20 cellular contexts compared by ENCODE assay signal in the genomic region with DNA sequence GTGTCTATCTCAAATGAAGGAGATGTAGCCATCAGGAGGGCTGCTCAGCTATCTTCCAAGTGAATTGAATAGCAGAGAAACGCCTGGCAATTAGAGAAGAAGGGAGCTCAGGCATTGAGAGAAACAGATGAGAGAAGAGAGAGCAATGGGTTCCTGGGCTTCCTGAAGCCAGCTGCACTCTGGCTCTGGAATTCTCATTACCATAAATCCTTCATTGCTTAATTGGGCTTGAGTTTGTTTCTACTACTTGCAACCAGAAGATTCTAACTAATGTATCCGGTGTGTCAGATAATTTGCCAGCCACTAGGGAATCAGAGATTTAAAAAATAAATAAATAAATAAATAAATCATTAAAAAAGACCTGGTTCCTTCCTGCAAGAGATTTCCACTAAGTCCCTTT.
"Had no signal": no experiment of that assay in that cellular context is flagged by ENCODE, and none has a peak within 500 bp of the region (broad histone marks: within the 10 kb centered on the region; RNA-seq: fewer than 3 reads in every experiment).

No MANE protein-coding gene starts in this region.

- H3K27me3 Mint-ChIP-seq: stimulated activated naive CD8-positive, alpha-beta T cell treated with anti-CD3 and anti-CD28 coated beads, Interleukin-15, Interleukin-2, amounts not matched to agents 100 ng/mL and 50 ng/mL, for 24 hours had no signal

- H3K4me3 Mint-ChIP-seq: naive B cell; nephron; stimulated activated memory B cell treated with anti-CD40 and anti-IgM and Interleukin-4, amounts not matched to agents 10 μg/mL and 1 μg/mL and 100 μg/mL, for 72 hours; stimulated activated naive CD8-positive, alpha-beta T cell treated with anti-CD3 and anti-CD28 coated beads, Interleukin-15, Interleukin-2, amounts not matched to agents 100 ng/mL and 50 ng/mL, for 24 hours had no signal

- H3K9me3 Mint-ChIP-seq: nephron; stimulated activated memory B cell treated with anti-CD40 and anti-IgM and Interleukin-4, amounts not matched to agents 10 μg/mL and 1 μg/mL and 100 μg/mL, for 72 hours; stimulated activated naive CD8-positive, alpha-beta T cell treated with anti-CD3 and anti-CD28 coated beads, Interleukin-15, Interleukin-2, amounts not matched to agents 100 ng/mL and 50 ng/mL, for 24 hours had no signal

- H3K27ac Mint-ChIP-seq: nephron; stimulated activated memory B cell treated with anti-CD40 and anti-IgM and Interleukin-4, amounts not matched to agents 10 μg/mL and 1 μg/mL and 100 μg/mL, for 72 hours; stimulated activated naive CD8-positive, alpha-beta T cell treated with anti-CD3 and anti-CD28 coated beads, Interleukin-15, Interleukin-2, amounts not matched to agents 100 ng/mL and 50 ng/mL, for 24 hours had no signal

- H3K36me3 Mint-ChIP-seq: naive B cell; stimulated activated memory B cell treated with anti-CD40 and anti-IgM and Interleukin-4, amounts not matched to agents 10 μg/mL and 1 μg/mL and 100 μg/mL, for 72 hours had no signal

- FAIRE-seq: endothelial cell of umbilical vein, frontal cortex had no signal

- H3K4me1 Mint-ChIP-seq: naive B cell; stimulated activated memory B cell treated with anti-CD40 and anti-IgM and Interleukin-4, amounts not matched to agents 10 μg/mL and 1 μg/mL and 100 μg/mL, for 72 hours had no signal

- DNase-seq: colonic mucosa; dermis blood vessel endothelial cell; erythroblast; left ventricle myocardium inferior; lower lobe of right lung; mesendoderm; naive B cell; posterior cingulate gyrus; spleen; stimulated activated CD4-positive, alpha-beta T cell treated with anti-CD3 and anti-CD28 coated beads, Interleukin-15, amount 100 ng/mL, for 24 hours; stimulated activated CD4-positive, alpha-beta T cell treated with anti-CD3 and anti-CD28 coated beads, Interleukin-1b, Interleukin-23, amount 100 ng/mL, for 48 hours; stimulated activated CD4-positive, alpha-beta T cell treated with anti-CD3 and anti-CD28 coated beads, Interleukin-4, amount 100 ng/mL, for 24 hours; tibial artery; upper lobe of left lung had no signal

- ATAC-seq: lower lobe of right lung; sciatic nerve; stimulated activated memory B cell treated with anti-CD40 and anti-IgM and Interleukin-4, amounts not matched to agents 10 μg/mL and 1 μg/mL and 100 μg/mL, for 72 hours had no signal
